18 cellular contexts compared by ENCODE assay signal in the genomic region with DNA sequence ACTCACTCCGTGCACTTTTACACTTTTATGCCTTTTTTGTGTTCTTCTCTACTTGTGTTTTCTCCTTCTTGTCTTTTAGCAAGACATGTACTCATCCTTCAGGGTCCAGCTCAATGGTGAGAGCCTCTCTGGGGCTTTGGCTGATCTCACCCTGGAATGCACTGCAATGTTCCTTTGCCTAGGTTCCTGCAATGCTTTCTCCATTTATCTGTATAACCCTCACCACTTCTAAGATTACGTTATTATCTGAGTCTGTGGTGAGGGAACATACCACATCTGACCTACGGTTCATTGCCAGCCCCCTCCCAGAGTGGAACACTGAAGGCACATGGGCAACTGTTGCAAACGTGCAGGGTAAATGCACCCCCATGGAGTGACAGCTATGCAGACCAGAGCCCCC. TPM values are rescaled to one million over a fixed set of nuclear protein-coding genes. Genes with fewer than 3 reads are reported as not detected.
"Had no signal": no experiment of that assay in that cellular context is flagged by ENCODE, and none has a peak within 500 bp of the region (broad histone marks: within the 10 kb centered on the region; RNA-seq: fewer than 3 reads in every experiment).

No MANE protein-coding gene starts in this region.

- H3K4me3 ChIP-seq: colonic mucosa, gastrocnemius medialis, psoas muscle, right lobe of liver, spleen, tibial artery, upper lobe of right lung had no signal

- DNase-seq: colonic mucosa; effector CD4-positive, alpha-beta T cell; gastrocnemius medialis; kidney glomerular epithelial cell; mesendoderm; naive B cell; psoas muscle; retina; right lobe of liver; spleen; stimulated activated CD4-positive, alpha-beta T cell treated with anti-CD3 and anti-CD28 coated beads, Interleukin-15, amount 100 ng/mL, for 24 hours; stimulated activated CD4-positive, alpha-beta T cell treated with anti-CD3 and anti-CD28 coated beads, Interleukin-1b, Interleukin-23, amount 100 ng/mL, for 48 hours; stimulated activated CD4-positive, alpha-beta T cell treated with anti-CD3 and anti-CD28 coated beads, Interleukin-4, amount 100 ng/mL, for 24 hours; tibial artery; upper lobe of right lung had no signal

- ATAC-seq: gastrocnemius medialis; psoas muscle; right lobe of liver; stimulated activated memory B cell treated with anti-CD40 and anti-IgM and Interleukin-4, amounts not matched to agents 10 μg/mL and 1 μg/mL and 100 μg/mL, for 72 hours; upper lobe of right lung had no signal

RNA-seq across cellular contexts. Expression of gene KCNIP1, which starts 47.3 kb away (rescaled TPM):
- total RNA-seq: fibroblast of lung, gastrocnemius medialis, osteoblast, psoas muscle had no signal
